In the genomic region with DNA sequence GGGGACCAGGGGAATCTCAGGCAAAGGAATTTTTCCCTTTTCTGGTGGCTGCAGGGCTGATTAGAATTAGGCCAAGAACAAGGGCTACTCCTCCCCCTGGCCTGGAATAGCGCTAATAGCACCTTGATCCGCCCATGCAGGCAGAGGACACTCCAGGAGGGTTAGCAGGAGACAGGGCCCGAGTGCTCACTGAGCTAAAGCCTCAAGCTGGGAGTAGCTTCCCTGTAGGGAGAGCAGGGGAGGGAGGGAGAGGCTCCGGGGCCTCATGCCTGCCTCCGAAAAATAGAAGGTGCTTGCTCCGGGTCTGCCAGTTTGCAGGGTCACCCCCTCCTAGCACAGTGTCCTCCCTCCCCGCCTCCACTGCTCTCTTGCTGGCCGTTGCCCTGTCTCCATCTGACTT, we compare ENCODE assay signal across 1 cellular context.
TF ChIP-seq lines count a peak whose summit lies in the region.

No MANE protein-coding gene starts in this region.

TF ChIP-seq in H1, 55 proteins besides CTCF, POLR2A, EP300 and RAD21:
- TF ChIP-seq, protein P1, sequence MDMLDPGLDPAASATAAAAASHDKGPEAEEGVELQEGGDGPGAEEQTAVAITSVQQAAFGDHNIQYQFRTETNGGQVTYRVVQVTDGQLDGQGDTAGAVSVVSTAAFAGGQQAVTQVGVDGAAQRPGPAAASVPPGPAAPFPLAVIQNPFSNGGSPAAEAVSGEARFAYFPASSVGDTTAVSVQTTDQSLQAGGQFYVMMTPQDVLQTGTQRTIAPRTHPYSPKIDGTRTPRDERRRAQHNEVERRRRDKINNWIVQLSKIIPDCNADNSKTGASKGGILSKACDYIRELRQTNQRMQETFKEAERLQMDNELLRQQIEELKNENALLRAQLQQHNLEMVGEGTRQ (IDR thresholded peaks at IDR 0.05; ENCODE audit: low read length), result no peak
- TF ChIP-seq SUZ12 (IDR thresholded peaks at IDR 0.05; ENCODE audit: low read length) (no peak), CHD2 (IDR thresholded peaks at IDR 0.05; ENCODE audit: low read length) (no peak), SIN3A (conservative IDR thresholded peaks at IDR 0.05 in 1 of 2, IDR thresholded peaks at IDR 0.05 in 1 of 2; ENCODE audit: low read depth in 1 of 2, low read length in 2 of 2) (no peak), POLR2AphosphoS5 (IDR thresholded peaks at IDR 0.05; ENCODE audit: low read depth, low read length) (no peak)
